8 cellular contexts compared by ENCODE assay signal in the genomic region with DNA sequence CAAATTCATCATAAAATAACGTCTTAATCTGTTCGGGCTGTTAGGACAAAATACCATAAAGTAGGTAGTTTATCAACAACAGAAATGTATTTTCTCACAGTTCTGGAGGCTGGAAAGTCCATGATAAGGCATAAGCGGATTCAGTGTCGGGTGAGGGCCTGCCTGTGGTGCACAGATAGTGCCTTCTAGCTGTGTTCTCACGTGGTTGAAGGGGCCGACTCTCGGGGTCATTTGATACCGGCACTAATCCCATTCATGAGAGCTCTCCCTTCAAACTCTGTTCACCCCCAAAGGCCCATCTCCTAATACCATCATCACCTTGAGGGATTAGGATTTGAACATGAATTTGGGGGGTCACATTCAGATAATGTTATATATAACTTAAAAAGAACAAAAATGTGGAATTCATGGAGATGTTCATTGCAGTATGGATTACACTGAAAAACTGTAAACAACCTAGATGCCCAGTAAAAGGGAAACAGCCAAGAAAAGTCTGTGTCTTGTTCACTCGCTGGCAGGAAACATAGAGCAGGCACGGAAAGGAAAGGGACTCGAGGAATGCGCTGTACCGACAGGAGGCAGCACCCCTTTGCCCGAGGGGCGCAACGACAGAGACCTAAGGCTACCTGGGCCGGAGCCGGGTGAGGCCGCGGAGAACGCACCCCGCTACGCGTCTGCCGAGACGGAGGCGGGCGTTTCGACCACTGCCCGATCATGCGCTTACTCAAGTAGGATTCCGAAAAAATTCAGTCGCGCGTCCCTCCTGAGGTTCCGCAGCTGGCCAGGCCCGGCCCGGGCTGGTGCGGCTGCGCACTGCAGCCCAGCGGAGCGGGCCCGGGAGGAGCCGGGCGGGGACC. TPM values are rescaled to one million over a fixed set of nuclear protein-coding genes. Genes with fewer than 3 reads are reported as not detected.
DNase-seq lines count a peak whose midpoint lies in the region; ATAC-seq and TF ChIP-seq lines count a peak whose summit lies in the region.

No MANE protein-coding gene starts in this region.

- H3K4me1 ChIP-seq in left lung = peaks cover 8 to 20% of the 10 kb centered on the region in 2 donors

- H3K27ac ChIP-seq in coronary artery (peak overlapping the region; percentile 87 to 96), left lung (peak overlapping the region; percentile 93 to 95)

- ATAC-seq in GM18907 (IDR thresholded peaks at IDR 0.05; ENCODE audit: unreplicated experiment) (peak; percentile 72), HG03135 (IDR thresholded peaks at IDR 0.05; ENCODE audit: unreplicated experiment) (peak; percentile 59), left lung (peak; percentile 91)

- H3K27me3 ChIP-seq in left lung = no peaks in the 10 kb centered on the region

- H3K4me3 ChIP-seq in coronary artery (peak overlapping the region; percentile 88), left lung (peak overlapping the region; percentile 49 to 82)

- H3K9me3 ChIP-seq in left lung = no peaks in the 10 kb centered on the region

- DNase-seq in Ammon's horn (ENCODE audit: low spot score) (peak; percentile 89), NCI-H345 (lab: John Stamatoyannopoulos, UW) (peak; percentile 69), coronary artery (ENCODE audit: low spot score) (peak; percentile 86), left lung (peak; percentile 84 to 95)
- peak; percentile 75 for DNase-seq in activated CD4-positive, alpha-beta T cell treated with anti-CD3 and anti-CD28 coated beads for 48 hours
- peak; percentile 62 to 66 for DNase-seq in stimulated activated CD4-positive, alpha-beta T cell treated with anti-CD3 and anti-CD28 coated beads, Interleukin-2, amount 100 ng/mL, for 48 hours

- H3K36me3 ChIP-seq in left lung = peaks cover 0 to 24% of the 10 kb centered on the region in 2 donors

- TF ChIP-seq CTCF in coronary artery (IDR thresholded peaks at IDR 0.05) = peak; percentile 68
- TF ChIP-seq CTCF in left lung (IDR thresholded peaks at IDR 0.05) = peak; percentile 66 to 74

- intact Hi-C loops in left lung (cut with DNase I) = no loop called here

RNA-seq across cellular contexts. Expression of a gene that starts 1.1 kb away (rescaled TPM):
- total RNA-seq in left lung = 10 to 100 TPM; 78.6 to 86.3 TPM

RNA-seq across cellular contexts. Expression of a gene that starts 17.7 kb away (rescaled TPM):
- 10 to 100 TPM; 37.6 to 65.2 TPM for total RNA-seq in left lung

RNA-seq across cellular contexts. Expression of a gene that starts 30.3 kb away (rescaled TPM):
- 10 to 100 TPM; 12.4 to 13.5 TPM for total RNA-seq in left lung

RNA-seq across cellular contexts. Expression of a gene that starts 33.1 kb away (rescaled TPM):
- 10 to 100 TPM; 62.3 to 74.4 TPM for total RNA-seq in left lung

RNA-seq across cellular contexts. Expression of a gene that starts 33.6 kb away (rescaled TPM):
- 100 to 1,000 TPM; 114 TPM for total RNA-seq in left lung

Comparison
In these comparisons a context has a peak if more than half of its experiments do, and no peak if none do; other contexts are left out.
1. Peak in every context shown above with its lines: DNase-seq, ATAC-seq, H3K4me3 ChIP-seq and H3K27ac ChIP-seq.